1 cellular context compared by ENCODE assay signal in the genomic region with DNA sequence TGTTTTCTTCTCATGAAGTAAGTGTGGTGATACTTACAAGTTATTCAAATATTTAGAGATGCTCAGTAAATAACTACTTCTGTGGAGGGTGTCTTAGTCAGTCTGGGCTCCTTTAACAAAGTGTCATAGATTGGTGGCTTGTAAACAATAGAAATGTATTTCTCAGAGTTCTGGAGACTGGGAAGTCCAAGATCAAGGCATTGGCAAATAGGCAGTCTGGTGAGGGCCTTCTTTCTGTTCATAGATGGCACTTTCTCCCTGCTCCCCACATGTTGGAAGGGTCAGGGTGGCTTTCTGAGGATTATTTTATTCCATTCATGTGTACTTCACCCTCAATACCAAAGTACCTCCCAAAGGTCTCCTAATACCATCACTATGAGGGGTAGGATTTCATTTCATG.
TF ChIP-seq lines count a peak whose summit lies in the region.

No MANE protein-coding gene starts in this region.

TF ChIP-seq in IMR-90, 13 proteins besides CTCF, POLR2A, EP300 and RAD21:
- TF ChIP-seq CHD1 (IDR thresholded peaks at IDR 0.05; ENCODE audit: low read depth, low read length) (no peak), SMC3 (IDR thresholded peaks at IDR 0.05; ENCODE audit: low read depth, low read length) (no peak), CEBPB (IDR thresholded peaks at IDR 0.05; ENCODE audit: low read depth, low read length) (no peak)
